8 cellular contexts compared by ENCODE assay signal in the genomic region with DNA sequence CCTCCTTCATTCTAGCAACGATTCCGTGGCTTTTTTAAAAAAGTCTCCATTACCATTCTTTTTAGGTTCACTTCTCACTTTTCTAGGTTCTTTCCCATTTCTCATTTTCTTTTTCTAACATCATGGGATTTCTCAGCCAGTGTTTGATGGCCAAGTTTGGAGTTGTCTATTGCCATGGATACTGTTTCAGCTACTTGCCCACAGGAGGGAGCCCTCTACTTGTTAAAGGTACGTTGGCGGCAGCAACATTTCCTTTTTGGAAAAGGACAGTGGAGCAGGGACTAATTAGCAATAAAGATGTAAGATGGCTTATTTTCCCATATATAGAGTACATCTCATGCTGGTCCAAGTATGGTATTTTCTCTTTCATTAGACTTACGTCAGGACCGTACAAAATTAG.
DNase-seq lines count a peak whose midpoint lies in the region; ATAC-seq and TF ChIP-seq lines count a peak whose summit lies in the region.
"Had no signal": no experiment of that assay in that cellular context is flagged by ENCODE, and none has a peak within 500 bp of the region (broad histone marks: within the 10 kb centered on the region; RNA-seq: fewer than 3 reads in every experiment).

No MANE protein-coding gene starts in this region.

- H3K4me1 ChIP-seq in HAP-1 (no peaks in the 10 kb centered on the region), endodermal cell (ENCODE audit: control insufficient read depth, insufficient read depth, low read length) (no peaks in the 10 kb centered on the region), sigmoid colon (no peaks in the 10 kb centered on the region)

- peak; percentile 94 for TF ChIP-seq CTCF in endodermal cell (conservative IDR thresholded peaks at IDR 0.05)
- no peak for TF ChIP-seq CTCF in sigmoid colon (IDR thresholded peaks at IDR 0.05)

- H3K9ac ChIP-seq in endodermal cell (ENCODE audit: extremely low read depth, low read length, poor library complexity, severe bottlenecking): no peak overlapping the region

- H3K9me3 Mint-ChIP-seq in endodermal cell: peaks cover 31% of the 10 kb centered on the region

- H3K36me3 Mint-ChIP-seq in endodermal cell (ENCODE audit: low read depth) (no peaks in the 10 kb centered on the region), T-helper 17 cell (ENCODE audit: low read depth) (no peaks in the 10 kb centered on the region)

- H3K4me1 Mint-ChIP-seq in endodermal cell (peaks cover 17% of the 10 kb centered on the region), T-helper 17 cell (no peaks in the 10 kb centered on the region)

- H3K27me3 Mint-ChIP-seq in endodermal cell (ENCODE audit: insufficient read depth): no peaks in the 10 kb centered on the region
- H3K27me3 Mint-ChIP-seq in T-helper 17 cell: no peaks in the 10 kb centered on the region

- H3K27ac Mint-ChIP-seq in endodermal cell (no peak overlapping the region), T-helper 17 cell (no peak overlapping the region)

- H3K27me3 ChIP-seq in HAP-1 (ENCODE audit: low read depth): no peaks in the 10 kb centered on the region
- no peaks in the 10 kb centered on the region for H3K27me3 ChIP-seq in endodermal cell (ENCODE audit: control insufficient read depth, insufficient read depth, low read length, poor library complexity, severe bottlenecking)
- H3K27me3 ChIP-seq in sigmoid colon: no peaks in the 10 kb centered on the region

- H3K9me3 ChIP-seq in HAP-1 (no peaks in the 10 kb centered on the region), endodermal cell (ENCODE audit: control insufficient read depth, low read length) (peaks cover 19% of the 10 kb centered on the region), sigmoid colon (peaks cover 0 to 6% (median 0%) of the 10 kb centered on the region in 4 donors), T-helper 17 cell (ENCODE audit: control insufficient read depth, low read length, poor library complexity, severe bottlenecking) (no peaks in the 10 kb centered on the region)

- no peak for TF ChIP-seq EP300 in sigmoid colon (IDR thresholded peaks at IDR 0.05)

- H3K4me3 ChIP-seq in HAP-1: no peak overlapping the region
- no peak overlapping the region for H3K4me3 ChIP-seq in endodermal cell (ENCODE audit: low read length)
- no peak overlapping the region for H3K4me3 ChIP-seq in sigmoid colon

- in situ Hi-C loops in HAP-1 (cut with MboI; ENCODE audit: low sequenced_read_pairs): no loop called here

- H3K4me3 Mint-ChIP-seq in endodermal cell (no peak overlapping the region), T-helper 17 cell (no peak overlapping the region)

- intact Hi-C loops in sigmoid colon (cut with DNase I): no loop called here

- WGBS in endodermal cell (ENCODE audit: insufficient coverage in 1 of 2, insufficient read length in 1 of 2), 2 experiments: 49 to 59% methylated on average over 3 to 6 of the region's 6 CpGs
- 28 to 41% methylated on average over 6 of the region's 6 CpGs for WGBS in sigmoid colon, 2 donors

- DNase-seq in HAP-1 (ENCODE audit: low spot score in 2 of 2) (peak; percentile 64 to 69), NCI-H510A treated with DMSO at 0.1 percent for 48 hours (lab: John Stamatoyannopoulos, UW) (peak; percentile 31), endodermal cell (peak; percentile 82), retina (peak; percentile 21), sigmoid colon (no peak), T-helper 17 cell (no peak)
- DNase-seq: activated gamma-delta T cell treated with Interleukin-2 at 50 U/mL for 16 hours had no signal

- TF ChIP-seq POLR2A in sigmoid colon (IDR thresholded peaks at IDR 0.05): no peak

- no peak overlapping the region for H3K27ac ChIP-seq in endodermal cell (ENCODE audit: low read depth, low read length)
- no peak overlapping the region for H3K27ac ChIP-seq in sigmoid colon

- H3K36me3 ChIP-seq in HAP-1 (replicated peaks) (no peaks in the 10 kb centered on the region), endodermal cell (ENCODE audit: control insufficient read depth, insufficient read depth, low read length) (no peaks in the 10 kb centered on the region), sigmoid colon (no peaks in the 10 kb centered on the region)

- ATAC-seq in T-helper 17 cell (no peak), HG03139 (IDR thresholded peaks at IDR 0.05; ENCODE audit: unreplicated experiment) (no peak)

Comparison
In these comparisons a context has a peak if more than half of its experiments do, and no peak if none do; other contexts are left out.
1. DNase-seq: peak in HAP-1 (2 of 2), NCI-H510A treated with DMSO at 0.1 percent for 48 hours (single experiment), endodermal cell (single experiment) and retina (single experiment); none in sigmoid colon (single experiment) and T-helper 17 cell (0 of 3).